In the genomic region with DNA sequence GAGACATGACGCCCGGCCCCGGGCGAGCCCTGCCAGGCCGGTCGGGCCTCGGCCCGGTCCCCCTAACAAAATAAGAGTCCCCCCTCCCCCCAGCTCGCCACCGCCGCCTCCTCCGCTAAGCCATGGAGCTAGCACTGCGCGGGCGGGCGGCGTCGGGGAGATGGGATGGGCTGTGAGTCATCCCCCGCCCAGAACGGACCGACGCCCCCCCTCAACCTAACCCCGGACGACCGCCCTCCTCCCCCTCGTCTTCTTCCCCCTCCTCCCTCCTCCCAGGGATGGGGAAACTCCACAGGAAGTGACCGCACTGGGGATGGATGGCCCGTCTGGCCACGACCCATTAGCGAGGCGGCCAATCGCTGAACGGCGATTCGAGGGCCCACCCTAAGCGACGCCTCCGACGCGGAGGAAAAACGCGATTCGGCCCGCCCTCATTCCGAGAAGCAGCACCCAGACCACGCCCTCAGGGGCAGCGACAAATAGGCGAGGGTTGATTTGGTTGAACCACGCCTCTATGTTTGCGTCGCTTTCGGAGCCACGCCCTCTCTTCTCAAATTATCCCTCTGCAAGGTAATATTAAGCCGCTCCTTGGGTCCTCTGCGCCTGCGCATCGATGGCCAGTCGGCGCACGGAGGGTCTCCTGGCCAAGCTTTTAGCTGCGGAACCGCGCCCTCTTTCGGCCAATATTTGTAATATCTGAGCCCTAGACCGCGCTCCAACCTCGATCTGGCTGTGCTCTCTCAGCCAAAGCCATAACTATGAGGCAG, we compare ENCODE assay signal across 8 cellular contexts. TPM values are rescaled to one million over a fixed set of nuclear protein-coding genes. Genes with fewer than 3 reads are reported as not detected.
DNase-seq lines count a peak whose midpoint lies in the region; ATAC-seq, FAIRE-seq and TF ChIP-seq lines count a peak whose summit lies in the region.

A gene with protein sequence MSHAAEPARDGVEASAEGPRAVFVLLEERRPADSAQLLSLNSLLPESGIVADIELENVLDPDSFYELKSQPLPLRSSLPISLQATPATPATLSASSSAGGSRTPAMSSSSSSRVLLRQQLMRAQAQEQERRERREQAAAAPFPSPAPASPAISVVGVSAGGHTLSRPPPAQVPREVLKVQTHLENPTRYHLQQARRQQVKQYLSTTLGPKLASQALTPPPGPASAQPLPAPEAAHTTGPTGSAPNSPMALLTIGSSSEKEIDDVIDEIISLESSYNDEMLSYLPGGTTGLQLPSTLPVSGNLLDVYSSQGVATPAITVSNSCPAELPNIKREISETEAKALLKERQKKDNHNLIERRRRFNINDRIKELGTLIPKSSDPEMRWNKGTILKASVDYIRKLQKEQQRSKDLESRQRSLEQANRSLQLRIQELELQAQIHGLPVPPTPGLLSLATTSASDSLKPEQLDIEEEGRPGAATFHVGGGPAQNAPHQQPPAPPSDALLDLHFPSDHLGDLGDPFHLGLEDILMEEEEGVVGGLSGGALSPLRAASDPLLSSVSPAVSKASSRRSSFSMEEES (minus strand): TSS at position 138 of the 767 bp plus-strand sequence. CDS start 131 bp downstream, at position 7.

- CTCF ChIA-PET in BJ (lab: Yijun Ruan, JAX), result interaction anchor here (0.7 to 1.5 kb wide), 5 partner anchors 10 to 282 kb away, joined by 3 to 5 read pairs (median 3); a partner anchor contains a TSS

- H3K4me3 ChIP-seq in BJ (ENCODE audit: low read depth, low read length), result peak within 1 kb of the TSS; percentile 75

- no peaks in the 10 kb centered on the region for H3K27me3 ChIP-seq in BJ (ENCODE audit: control insufficient read depth, insufficient read depth, low read length)

- DNase-seq in BJ (ENCODE audit: low read depth), result peak; percentile 98
- DNase-seq in NCI-H526 (lab: John Stamatoyannopoulos, UW), result peak; percentile 97 to 99
- DNase-seq in activated CD4-positive, alpha-beta T cell treated with anti-CD3 and anti-CD28 coated beads for 48 hours, result peak; percentile 97
- peak; percentile 98 for DNase-seq in kidney tubule cell (ENCODE audit: low spot score)
- DNase-seq in stimulated activated CD4-positive, alpha-beta T cell treated with anti-CD3 and anti-CD28 coated beads, Interleukin-1b, Interleukin-23, amount 100 ng/mL, for 24 hours (ENCODE audit: low read depth in 4 of 4, low spot score in 1 of 4), result peak; percentile 75 to 92 (median 86)

- H3K36me3 ChIP-seq in BJ (ENCODE audit: control insufficient read depth, insufficient read depth, low read length), result peaks cover 7% of the 10 kb centered on the region

- peak; percentile 69 for TF ChIP-seq CTCF in BJ (IDR thresholded peaks at IDR 0.05; ENCODE audit: insufficient read depth, low read depth, low read length)

- peak; percentile 91 for ATAC-seq in GM19324 (IDR thresholded peaks at IDR 0.05; ENCODE audit: low FRiP score, unreplicated experiment)
- peak; percentile 74 for ATAC-seq in HG03469 (IDR thresholded peaks at IDR 0.05; ENCODE audit: unreplicated experiment)

- peak; percentile 98 for FAIRE-seq in colon (lab: Jason Lieb, UNC)

- POLR2A ChIA-PET in BJ (lab: Charles Lee), result interaction anchor here (0.6 to 1.1 kb wide), 2 partner anchors 41 to 71 kb away, joined by 4 read pairs; a partner anchor contains a TSS

RNA-seq across cellular contexts. Expression of the gene that starts here (rescaled TPM):
- polyA plus RNA-seq in BJ (2011; rRNA removed), result 20.8 and 26.4 TPM in 2 replicates
- polyA minus RNA-seq in BJ (2011; rRNA and poly(A)+ RNA removed), result 31.8 and 39.2 TPM in 2 replicates

Comparison
In these comparisons a context has a peak if more than half of its experiments do, and no peak if none do; other contexts are left out.
1. Peak in every context shown above with its lines: DNase-seq, ATAC-seq and H3K4me3 ChIP-seq.